Comparison of ENCODE assay signal across 9 cellular contexts in genomic region chr15:98077186-98077585, GRCh38.
A peak's percentile ranks its signal among the peaks of the same experiment; 100 is the strongest.
DNase-seq lines count a peak whose midpoint lies in the region; ATAC-seq and TF ChIP-seq lines count a peak whose summit lies in the region.
"Had no signal": no experiment of that assay in that cellular context is flagged by ENCODE, and none has a peak within 500 bp of the region (broad histone marks: within the 10 kb centered on the region; RNA-seq: fewer than 3 reads in every experiment).

No MANE protein-coding gene starts in this region.

- peak overlapping the region in 2 of 3 experiments; percentile 54 to 77 for H3K27ac Mint-ChIP-seq in nephron

- H3K4me1 ChIP-seq in upper lobe of right lung: peaks cover 13% of the 10 kb centered on the region

- ATAC-seq in upper lobe of right lung (peak; percentile 90), HG03469 (IDR thresholded peaks at IDR 0.05; ENCODE audit: unreplicated experiment) (no peak), GM18861 (IDR thresholded peaks at IDR 0.05; ENCODE audit: unreplicated experiment) (no peak)

- no peaks in the 10 kb centered on the region for H3K27me3 ChIP-seq in upper lobe of right lung

- intact Hi-C loops in upper lobe of right lung (cut with DNase I): no loop called here

- no peak overlapping the region for H3K4me3 ChIP-seq in fibroblast of the aortic adventitia (ENCODE audit: low read depth, low read length)
- H3K4me3 ChIP-seq in upper lobe of right lung: no peak overlapping the region

- peaks cover 8% of the 10 kb centered on the region for H3K27me3 Mint-ChIP-seq in nephron (ENCODE audit: low read depth)

- no peaks in the 10 kb centered on the region for H3K9me3 ChIP-seq in upper lobe of right lung

- peak overlapping the region; percentile 63 for H3K27ac ChIP-seq in upper lobe of right lung

- DNase-seq in NCI-H226: peak; percentile 60
- DNase-seq in fibroblast of the aortic adventitia (ENCODE audit: low read depth): peak; percentile 69
- DNase-seq in upper lobe of right lung: peak; percentile 76
- DNase-seq in activated naive CD4-positive, alpha-beta T cell treated with Interleukin-2 at 50 U/mL for 16 hours: no peak
- DNase-seq: NCI-H748 treated with DMSO at 0.1 percent for 48 hours, T-helper 2 cell had no signal

- no peaks in the 10 kb centered on the region for H3K36me3 ChIP-seq in upper lobe of right lung

- peaks cover 3% of the 10 kb centered on the region for H3K9me3 Mint-ChIP-seq in nephron

- H3K4me1 Mint-ChIP-seq in nephron: peaks cover 23% of the 10 kb centered on the region

- TF ChIP-seq CTCF in fibroblast of the aortic adventitia (IDR thresholded peaks at IDR 0.05; ENCODE audit: insufficient read depth, low read length) (no peak), nephron (IDR thresholded peaks at IDR 0.05; ENCODE audit: unreplicated experiment in 3 of 3) (no peak), upper lobe of right lung (IDR thresholded peaks at IDR 0.05) (no peak)

- H3K36me3 Mint-ChIP-seq in nephron (ENCODE audit: low read depth): no peaks in the 10 kb centered on the region

- H3K4me3 Mint-ChIP-seq in nephron: no peak overlapping the region
